Comparison of ENCODE assay signal across 15 cellular contexts in genomic region chr13:110390572-110390971, GRCh38.
DNase-seq lines count a peak whose midpoint lies in the region; TF ChIP-seq lines count a peak whose summit lies in the region.
"Had no signal": no experiment of that assay in that cellular context is flagged by ENCODE, and none has a peak within 500 bp of the region (broad histone marks: within the 10 kb centered on the region; RNA-seq: fewer than 3 reads in every experiment).

No MANE protein-coding gene starts in this region.

- H3K9ac ChIP-seq in adipocyte (ENCODE audit: low read length), result no peak overlapping the region
- H3K9ac ChIP-seq: BLaER1 treated with 17β-estradiol and CSF1 and Interleukin-3, amounts not matched to agents 10 nM and 100 nM had no signal

- TF ChIP-seq CTCF in retinal pigment epithelial cell (conservative IDR thresholded peaks at IDR 0.05; ENCODE audit: low read depth, low read length), result no peak

- H3K9me3 ChIP-seq in adipocyte (ENCODE audit: control insufficient read depth, low read length), result no peaks in the 10 kb centered on the region
- H3K9me3 ChIP-seq: pancreas had no signal

- DNase-seq in AG20443 (ENCODE audit: low spot score) (peak; percentile 74), adipocyte (ENCODE audit: low read depth) (peak; percentile 90), fibroblast of the conjunctiva (ENCODE audit: low read depth) (peak; percentile 43), retinal pigment epithelial cell (ENCODE audit: low read depth) (peak; percentile 97), KBM-7 (no peak), hypothalamus (lab: John Stamatoyannopoulos, UW) (no peak), NAMALWA (ENCODE audit: low spot score) (no peak), NCI-H82 (lab: John Stamatoyannopoulos, UW) (no peak)
- DNase-seq: activated CD4-positive, alpha-beta T cell treated with anti-CD3 and anti-CD28 coated beads for 36 hours; activated gamma-delta T cell; H7; NCI-H510A treated with DMSO at 0.1 percent for 48 hours; pancreas; SJCRH30 had no signal

- H3K4me3 ChIP-seq in adipocyte (ENCODE audit: low read length) (no peak overlapping the region), retinal pigment epithelial cell (ENCODE audit: low read length) (no peak overlapping the region)
- H3K4me3 ChIP-seq: BLaER1 treated with 17β-estradiol and CSF1 and Interleukin-3, amounts not matched to agents 10 nM and 100 nM; pancreas; SJCRH30 had no signal

- no peaks in the 10 kb centered on the region for H3K27me3 ChIP-seq in adipocyte (replicated peaks; ENCODE audit: control insufficient read depth, insufficient read depth, low read length)
- H3K27me3 ChIP-seq: pancreas, SJCRH30 had no signal

- H3K4me1 ChIP-seq in adipocyte (ENCODE audit: control insufficient read depth, insufficient read depth, low read length), result peaks cover 33% of the 10 kb centered on the region
- H3K4me1 ChIP-seq: pancreas had no signal

- H3K36me3 ChIP-seq in adipocyte (ENCODE audit: control insufficient read depth, insufficient read depth, low read length, severe bottlenecking), result peaks cover 44% of the 10 kb centered on the region
- H3K36me3 ChIP-seq: BLaER1 treated with 17β-estradiol and CSF1 and Interleukin-3, amounts not matched to agents 10 nM and 100 nM; pancreas had no signal

- in situ Hi-C loops in KBM-7 (cut with MboI; ENCODE audit: low pct_unique_long_range_greater_than_20kb, low sequenced_read_pairs), result no loop called here

Comparison
In these comparisons a context has a peak if more than half of its experiments do, and no peak if none do; other contexts are left out.
1. DNase-seq: peak in AG20443 (single experiment), adipocyte (single experiment), fibroblast of the conjunctiva (single experiment) and retinal pigment epithelial cell (single experiment); none in KBM-7 (single experiment), hypothalamus (0 of 51), NAMALWA (single experiment) and NCI-H82 (single experiment).